In the genomic region with DNA sequence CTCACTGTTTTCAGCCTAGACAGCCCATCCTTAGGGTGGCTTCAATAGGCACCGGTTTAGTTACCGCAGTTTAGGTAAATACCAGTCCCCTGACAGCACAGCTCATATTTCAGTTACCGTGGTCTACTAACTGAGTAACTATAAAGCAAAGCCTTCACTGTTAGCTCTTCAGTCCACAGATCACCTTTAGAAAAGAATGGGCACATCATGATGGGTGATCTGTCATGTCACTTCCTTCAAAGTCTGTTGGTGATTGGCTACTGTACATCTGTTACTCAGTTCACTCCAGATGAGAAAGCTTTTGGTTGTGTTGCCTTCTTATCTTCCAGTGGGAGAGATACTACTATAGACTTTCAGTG, we compare ENCODE assay signal across 27 cellular contexts. TPM values are rescaled to one million over a fixed set of nuclear protein-coding genes. Genes with fewer than 3 reads are reported as not detected.
DNase-seq lines count a peak whose midpoint lies in the region; ATAC-seq, FAIRE-seq and TF ChIP-seq lines count a peak whose summit lies in the region.
"Had no signal": no experiment of that assay in that cellular context is flagged by ENCODE, and none has a peak within 500 bp of the region (broad histone marks: within the 10 kb centered on the region; RNA-seq: fewer than 3 reads in every experiment).

No MANE protein-coding gene starts in this region.

- H3K79me2 ChIP-seq in K562 (ENCODE audit: control insufficient read depth, insufficient read depth, low read length), result no peaks in the 10 kb centered on the region

- peaks cover 43% of the 10 kb centered on the region for H3K36me3 Mint-ChIP-seq in T-helper 1 cell treated with Interleukin-12 subunit alpha and Interleukin-12 subunit beta and Interleukin-4 antibody, amounts not matched to agents 30 μg/mL and 1 μg/mL, for 36 hours (ENCODE audit: low read depth)
- H3K36me3 Mint-ChIP-seq in naive thymus-derived CD4-positive, alpha-beta T cell, result peaks cover 9 to 33% (median 15%) of the 10 kb centered on the region in 5 donors

- peak; percentile 91 for FAIRE-seq in K562 (lab: Jason Lieb, UNC)
- FAIRE-seq: endometrium, keratinocyte had no signal

- WGBS in K562 (ENCODE audit: insufficient coverage, low coverage, missing lambda C conversion rate), result 9% methylated on average over 3 of the region's 3 CpGs

- CTCF ChIA-PET in K562 (lab: Yijun Ruan, JAX; ENCODE audit: low intra/inter-chr PET ratio), result interaction anchor here (0.6 kb wide), 1 partner anchor 335 kb away, joined by 3 read pairs; no protein-coding TSS in a partner anchor
- CTCF ChIA-PET in naive thymus-derived CD4-positive, alpha-beta T cell (lab: Charles Lee), result interaction anchor here (0.8 kb wide), 1 partner anchor 21 kb away, joined by 4 read pairs; no protein-coding TSS in a partner anchor

- no peaks in the 10 kb centered on the region for H4K20me1 ChIP-seq in K562 (replicated peaks; ENCODE audit: control insufficient read depth, insufficient read depth, low read length)

- H3K27ac ChIP-seq in K562 (ENCODE audit: extremely low read depth, low read depth, low read length), result peak overlapping the region; percentile 70
- no peak overlapping the region for H3K27ac ChIP-seq in naive thymus-derived CD4-positive, alpha-beta T cell (ENCODE audit: low read depth, low read length)
- H3K27ac ChIP-seq: GM23248, right lobe of liver, thyroid gland had no signal

- DNase-seq in T-helper 1 cell (no peak), NB4 (ENCODE audit: low read depth) (peak; percentile 71), K562 (ENCODE audit: extremely low read depth in 1 of 4, low spot score in 3 of 4) (peak; percentile 68 to 81 (median 76)), NCI-H2081 (lab: John Stamatoyannopoulos, UW) (no peak)
- DNase-seq in naive thymus-derived CD4-positive, alpha-beta T cell, result no peak
- DNase-seq: activated CD4-positive, CD25-positive, alpha-beta regulatory T cell treated with anti-CD3 and anti-CD28 coated beads, Interleukin-2, amount 50 U/mL, for 72 hours; activated T-cell treated with anti-CD3 and anti-CD28 coated beads, Interleukin-2, amount 50 U/mL, for 1 hour; amygdala; Caco-2; glutamatergic neuron; GM23248; midbrain; NCI-H1694; NCI-H524 treated with DMSO at 0.1 percent for 48 hours; nucleus accumbens; right lobe of liver; stimulated activated CD8-positive, alpha-beta memory T cell treated with anti-CD3 and anti-CD28 coated beads, Interleukin-4, amount 100 ng/mL, for 48 hours; T-helper 17 cell; thyroid gland had no signal

- no peaks in the 10 kb centered on the region for H3K27me3 ChIP-seq in K562 (ENCODE audit: control insufficient read depth in 2 of 2, insufficient read depth in 2 of 2, low read length in 2 of 2)
- H3K27me3 ChIP-seq in naive thymus-derived CD4-positive, alpha-beta T cell (ENCODE audit: control insufficient read depth in 2 of 2, insufficient read depth in 2 of 2, low read length in 2 of 2), result no peaks in the 10 kb centered on the region
- H3K27me3 ChIP-seq: right lobe of liver, thyroid gland had no signal

- no peak for TF ChIP-seq CTCF in NB4 (IDR thresholded peaks at IDR 0.05; ENCODE audit: low read depth, low read length)
- TF ChIP-seq CTCF in K562 (IDR thresholded peaks at IDR 0.05 in 2 of 3, conservative IDR thresholded peaks at IDR 0.05 in 1 of 3; ENCODE audit: insufficient read depth in 2 of 3, low read depth in 1 of 3, low read length in 3 of 3), result no peak

- no TSS peak for BruUV-seq in K562 (replicated peaks; lab: Mats Ljungman, UMichigan)

- H3K9me3 Mint-ChIP-seq in T-helper 1 cell treated with Interleukin-12 subunit alpha and Interleukin-12 subunit beta and Interleukin-4 antibody, amounts not matched to agents 30 μg/mL and 1 μg/mL, for 36 hours, result no peaks in the 10 kb centered on the region
- H3K9me3 Mint-ChIP-seq in naive thymus-derived CD4-positive, alpha-beta T cell, result no peaks in the 10 kb centered on the region
- H3K9me3 Mint-ChIP-seq: IgD-negative memory B cell had no signal

- 0 out of 4 replicates have a peak overlapping the region, but pooled peaks of 1 of the 2 experiments have one; percentile 4 for H3K9ac ChIP-seq in K562 (ENCODE audit: insufficient read depth in 1 of 2, low read depth in 2 of 2, low read length in 2 of 2)
- H3K9ac ChIP-seq: GM23248 had no signal

- H3K4me1 Mint-ChIP-seq in T-helper 1 cell treated with Interleukin-12 subunit alpha and Interleukin-12 subunit beta and Interleukin-4 antibody, amounts not matched to agents 30 μg/mL and 1 μg/mL, for 36 hours (ENCODE audit: low read depth), result peaks cover 19% of the 10 kb centered on the region
- H3K4me1 Mint-ChIP-seq in naive thymus-derived CD4-positive, alpha-beta T cell, result peaks cover 0 to 16% (median 7%) of the 10 kb centered on the region in 7 donors

- peak overlapping the region; percentile 65 for H3K4me2 ChIP-seq in K562 (ENCODE audit: insufficient read depth, low read length)

- no peaks in the 10 kb centered on the region for H3K27me3 Mint-ChIP-seq in T-helper 1 cell treated with Interleukin-12 subunit alpha and Interleukin-12 subunit beta and Interleukin-4 antibody, amounts not matched to agents 30 μg/mL and 1 μg/mL, for 36 hours (ENCODE audit: low read depth)
- H3K27me3 Mint-ChIP-seq in naive thymus-derived CD4-positive, alpha-beta T cell, result no peaks in the 10 kb centered on the region
- H3K27me3 Mint-ChIP-seq: IgD-negative memory B cell, T-helper 17 cell had no signal

- no peak for TF ChIP-seq POLR2A in NB4 (IDR thresholded peaks at IDR 0.05; ENCODE audit: extremely low read depth, insufficient read length)
- no peak for TF ChIP-seq POLR2A in K562 (conservative IDR thresholded peaks at IDR 0.05)

- H3K36me3 ChIP-seq in K562 (ENCODE audit: control insufficient read depth, insufficient read depth, low read length), result peaks cover 38% of the 10 kb centered on the region
- H3K36me3 ChIP-seq in naive thymus-derived CD4-positive, alpha-beta T cell (ENCODE audit: control insufficient read depth in 2 of 3, insufficient read depth in 3 of 3, low read length in 3 of 3), result peaks cover 6 to 26% (median 6%) of the 10 kb centered on the region in 3 experiments

- POLR2A ChIA-PET in K562 (lab: Yijun Ruan, JAX), result interaction anchor here (0.5 to 2.9 kb wide), 13 partner anchors 8 to 78 kb away, joined by 3 to 13 read pairs (median 6); partner anchors contain the start of gene SLC20A1
- POLR2A ChIA-PET in naive thymus-derived CD4-positive, alpha-beta T cell (lab: Charles Lee), result no interaction called here

- peak; percentile 85 for TF ChIP-seq EP300 in K562 (IDR thresholded peaks at IDR 0.05; ENCODE audit: low read length)

- peak overlapping the region; percentile 55 for H3K27ac Mint-ChIP-seq in T-helper 1 cell treated with Interleukin-12 subunit alpha and Interleukin-12 subunit beta and Interleukin-4 antibody, amounts not matched to agents 30 μg/mL and 1 μg/mL, for 36 hours
- peak overlapping the region in 2 of 9 donors; percentile 1 to 51 for H3K27ac Mint-ChIP-seq in naive thymus-derived CD4-positive, alpha-beta T cell
- H3K27ac Mint-ChIP-seq: IgD-negative memory B cell had no signal

- TF ChIP-seq RAD21 in K562 (CRISPR knock-in tag; conservative IDR thresholded peaks at IDR 0.05 in 1 of 2, IDR thresholded peaks at IDR 0.05 in 1 of 2), result no peak

- H3K4me3 Mint-ChIP-seq in T-helper 1 cell treated with Interleukin-12 subunit alpha and Interleukin-12 subunit beta and Interleukin-4 antibody, amounts not matched to agents 30 μg/mL and 1 μg/mL, for 36 hours, result no peak overlapping the region
- no peak overlapping the region for H3K4me3 Mint-ChIP-seq in naive thymus-derived CD4-positive, alpha-beta T cell
- H3K4me3 Mint-ChIP-seq: IgD-negative memory B cell, T-helper 17 cell had no signal

- H2AFZ ChIP-seq in K562 (ENCODE audit: low read depth, low read length), result no peak overlapping the region
- H2AFZ ChIP-seq: GM23248 had no signal

- in situ Hi-C loops in K562 (cut with MboI), result no loop called here

- no peak overlapping the region for H3K4me3 ChIP-seq in NB4 (ENCODE audit: low read depth, low read length)
- no peak overlapping the region for H3K4me3 ChIP-seq in K562
- H3K4me3 ChIP-seq in naive thymus-derived CD4-positive, alpha-beta T cell (ENCODE audit: low read length), result no peak overlapping the region
- H3K4me3 ChIP-seq: GM23248, right lobe of liver, thyroid gland had no signal

- ATAC-seq in K562 (peak; percentile 67), GM21360 (IDR thresholded peaks at IDR 0.05; ENCODE audit: unreplicated experiment) (no peak), HG02840 (IDR thresholded peaks at IDR 0.05; ENCODE audit: low FRiP score, unreplicated experiment) (no peak)
- ATAC-seq in naive thymus-derived CD4-positive, alpha-beta T cell, result peak; percentile 40
- ATAC-seq: T-helper 17 cell had no signal

- H3K4me1 ChIP-seq in K562 (replicated peaks in 1 of 2; ENCODE audit: control insufficient read depth in 2 of 2, insufficient read depth in 2 of 2, low read length in 2 of 2), result peaks cover 6 to 55% of the 10 kb centered on the region in 2 experiments; a peak in 4 of 5 replicates
- no peaks in the 10 kb centered on the region for H3K4me1 ChIP-seq in naive thymus-derived CD4-positive, alpha-beta T cell (ENCODE audit: control insufficient read depth in 2 of 2, insufficient read depth in 2 of 2, low read length in 2 of 2)

- no peaks in the 10 kb centered on the region for H3K9me3 ChIP-seq in K562 (replicated peaks; ENCODE audit: control insufficient read depth, insufficient read depth, low read depth, low read length)
- H3K9me3 ChIP-seq in naive thymus-derived CD4-positive, alpha-beta T cell (ENCODE audit: control insufficient read depth in 2 of 3, low read length in 3 of 3), result no peaks in the 10 kb centered on the region
- H3K9me3 ChIP-seq: Caco-2, right lobe of liver, thyroid gland had no signal

- intact Hi-C loops in K562 (cut with micrococcal nuclease), result loop anchor here (2.0 kb wide), 1 partner anchor 36 kb away; no protein-coding TSS in a partner anchor
- intact Hi-C loops in naive thymus-derived CD4-positive, alpha-beta T cell (cut with micrococcal nuclease), result no loop called here

- no peaks in the 10 kb centered on the region for H3K9me1 ChIP-seq in K562 (ENCODE audit: control insufficient read depth, insufficient read depth, low read length)

RNA-seq across cellular contexts. Expression of gene SLC20A1, which starts 21.0 kb away (rescaled TPM):
- 495 and 804 TPM in 2 replicates for total RNA-seq in K562 (2011; cell fraction: chromatin; rRNA removed; ENCODE audit: low replicate concordance)
- total RNA-seq in K562 (2011; cell fraction: nucleolus; rRNA removed), result 263 and 289 TPM in 2 replicates
- 478 and 674 TPM in 2 replicates for total RNA-seq in K562 (2011; cell fraction: nucleoplasm; rRNA removed)
- total RNA-seq in K562 (2014; rRNA removed) (64.7 and 66.0 TPM in 2 replicates), K562 (2014; rRNA removed; fragmentation: Illumina TruSeq; extraction: Trizol) (95.1 and 111 TPM in 2 replicates), K562 (2015; rRNA removed; fragmentation: Illumina TruSeq; extraction: Trizol) (66.8 and 68.9 TPM in 2 replicates), K562 (2021) (123 and 136 TPM in 2 replicates)
- polyA plus RNA-seq in K562 (2011; rRNA removed) (101 and 150 TPM in 2 replicates), K562 (2014; fragmentation: Illumina TruSeq; extraction: Trizol) (85.8 and 87.8 TPM in 2 replicates), K562 (2014; fragmentation: Nextera tagmentation; extraction: Ambion mirVana) (10 to 100 TPM; 53.8 to 56.1 TPM), K562 (2014; rRNA removed) (74.7 and 77.3 TPM in 2 replicates)
- polyA plus RNA-seq in K562 (2011; cell fraction: cytosol; rRNA removed), result 105 and 114 TPM in 2 replicates
- polyA plus RNA-seq in K562 (2011; cell fraction: nucleus; rRNA removed), result 166 and 277 TPM in 2 replicates
- 55.6 and 102 TPM in 2 replicates for polyA plus RNA-seq in K562 (2012)
- polyA minus RNA-seq in K562 (2011; rRNA and poly(A)+ RNA removed), result 151 and 243 TPM in 2 replicates
- polyA minus RNA-seq in K562 (2011; cell fraction: cytosol; rRNA and poly(A)+ RNA removed), result 79.2 and 124 TPM in 2 replicates
- 120 and 135 TPM in 2 replicates for polyA minus RNA-seq in K562 (2011; cell fraction: nucleus; rRNA and poly(A)+ RNA removed)
- total RNA-seq in naive thymus-derived CD4-positive, alpha-beta T cell, result 100 to 1,000 TPM in 3 of 5 experiments, 10 to 100 TPM in 2; 94.4 to 164 (median 120) TPM
- polyA plus RNA-seq in naive thymus-derived CD4-positive, alpha-beta T cell, result 10 to 100 TPM; 32.8 to 39.3 TPM

RNA-seq across cellular contexts. Expression of gene NT5DC4, which starts 54.1 kb away (rescaled TPM):
- 26.6 and 60.2 TPM in 2 replicates for total RNA-seq in K562 (2011; cell fraction: chromatin; rRNA removed; ENCODE audit: low replicate concordance)
- total RNA-seq in K562 (2011; cell fraction: nucleolus; rRNA removed), result 32.0 and 34.7 TPM in 2 replicates
- 22.7 and 29.8 TPM in 2 replicates for total RNA-seq in K562 (2011; cell fraction: nucleoplasm; rRNA removed)
- 0.94 and 1.0 TPM in 2 replicates for total RNA-seq in K562 (2014; rRNA removed)
- total RNA-seq in K562 (2014; rRNA removed; fragmentation: Illumina TruSeq; extraction: Trizol), result 0.44 and 2.3 TPM in 2 replicates
- total RNA-seq in K562 (2015; rRNA removed; fragmentation: Illumina TruSeq; extraction: Trizol), result 0.45 and 0.65 TPM in 2 replicates
- 4.7 and 6.8 TPM in 2 replicates for total RNA-seq in K562 (2021)
- 3.4 and 6.9 TPM in 2 replicates for polyA plus RNA-seq in K562 (2011; rRNA removed)
- polyA plus RNA-seq in K562 (2011; cell fraction: cytosol; rRNA removed), result 0.65 and 1.6 TPM in 2 replicates
- 39.8 and 97.5 TPM in 2 replicates for polyA plus RNA-seq in K562 (2011; cell fraction: nucleus; rRNA removed)
- 1.3 and 9.4 TPM in 2 replicates for polyA plus RNA-seq in K562 (2012)
- 0.56 and 1.8 TPM in 2 replicates for polyA plus RNA-seq in K562 (2014; fragmentation: Illumina TruSeq; extraction: Trizol)
- 1 to 10 TPM; 2.5 to 2.8 TPM for polyA plus RNA-seq in K562 (2014; fragmentation: Nextera tagmentation; extraction: Ambion mirVana)
- polyA plus RNA-seq in K562 (2014; rRNA removed), result 1.6 and 5.0 TPM in 2 replicates
- polyA minus RNA-seq in K562 (2011; rRNA and poly(A)+ RNA removed), result 0.36 and 2.7 TPM in 2 replicates
- polyA minus RNA-seq in K562 (2011; cell fraction: cytosol; rRNA and poly(A)+ RNA removed), result 8.7 TPM in 1 of 2 replicates, not detected in the other
- 6.9 and 15.8 TPM in 2 replicates for polyA minus RNA-seq in K562 (2011; cell fraction: nucleus; rRNA and poly(A)+ RNA removed)
- under 1 TPM in 1 of 5 experiments, not detected in 4; 0.56 TPM for total RNA-seq in naive thymus-derived CD4-positive, alpha-beta T cell
- polyA plus RNA-seq in naive thymus-derived CD4-positive, alpha-beta T cell, result not detected
- total RNA-seq: cerebellum, GM23248, right lobe of liver, T-helper 17 cell, thyroid gland had no signal
- polyA plus RNA-seq: AG04450, GM23248, IgD-negative memory B cell had no signal

Comparison
In these comparisons a context has a peak if more than half of its experiments do, and no peak if none do; other contexts are left out.
1. DNase-seq: peak in NB4 (single experiment) and K562 (4 of 4); none in T-helper 1 cell (0 of 5), naive thymus-derived CD4-positive, alpha-beta T cell (0 of 9) and NCI-H2081 (0 of 2).
2. ATAC-seq: peak in K562 (single experiment) and naive thymus-derived CD4-positive, alpha-beta T cell (single experiment); none in GM21360 (single experiment) and HG02840 (single experiment).